31 cellular contexts compared by ENCODE assay signal in genomic region chr9:136379891-136380290, GRCh38. TPM values are rescaled to one million over a fixed set of nuclear protein-coding genes. Genes with fewer than 3 reads are reported as not detected.
A peak's percentile ranks its signal among the peaks of the same experiment; 100 is the strongest.
DNase-seq lines count a peak whose midpoint lies in the region; ATAC-seq and TF ChIP-seq lines count a peak whose summit lies in the region.
"Had no signal": no experiment of that assay in that cellular context is flagged by ENCODE, and none has a peak within 500 bp of the region (broad histone marks: within the 10 kb centered on the region; RNA-seq: fewer than 3 reads in every experiment).

No MANE protein-coding gene starts in this region.

- CTCF ChIA-PET in RWPE1 (lab: Yijun Ruan, JAX) = interaction anchor here (0.7 kb wide), 1 partner anchor 63 kb away, joined by 5 read pairs; no protein-coding TSS in a partner anchor

- H3K4me3 Mint-ChIP-seq in stimulated activated naive B cell treated with anti-CD40 and anti-IgM and Interleukin-4, amounts not matched to agents 10 μg/mL and 1 μg/mL and 100 μg/mL, for 72 hours = no peak overlapping the region
- H3K4me3 Mint-ChIP-seq: B cell; CD14-positive monocyte; CD4-positive, alpha-beta memory T cell; CD4-positive, alpha-beta T cell; CD4-positive, CD25-positive, alpha-beta regulatory T cell; CD8-positive, alpha-beta memory T cell; CD8-positive, alpha-beta T cell had no signal

- no peaks in the 10 kb centered on the region for H3K27me3 Mint-ChIP-seq in stimulated activated naive B cell treated with anti-CD40 and anti-IgM and Interleukin-4, amounts not matched to agents 10 μg/mL and 1 μg/mL and 100 μg/mL, for 72 hours
- H3K27me3 Mint-ChIP-seq: B cell; CD4-positive, alpha-beta memory T cell; CD4-positive, alpha-beta T cell; CD4-positive, CD25-positive, alpha-beta regulatory T cell; CD8-positive, alpha-beta memory T cell had no signal

- H3K27ac Mint-ChIP-seq in stimulated activated naive B cell treated with anti-CD40 and anti-IgM and Interleukin-4, amounts not matched to agents 10 μg/mL and 1 μg/mL and 100 μg/mL, for 72 hours = peak overlapping the region; percentile 3
- H3K27ac Mint-ChIP-seq: B cell; CD14-positive monocyte; CD4-positive, alpha-beta memory T cell; CD4-positive, alpha-beta T cell; CD4-positive, CD25-positive, alpha-beta regulatory T cell; CD8-positive, alpha-beta T cell had no signal

- no peaks in the 10 kb centered on the region for H3K27me3 ChIP-seq in right cardiac atrium (ENCODE audit: control insufficient read depth, insufficient read depth)
- H3K27me3 ChIP-seq: BE2C; BLaER1; BLaER1 treated with 17β-estradiol and CSF1 and Interleukin-3, amounts not matched to agents 10 nM and 100 nM had no signal

- H3K9me3 ChIP-seq in right cardiac atrium (ENCODE audit: control insufficient read depth, low read length) = no peaks in the 10 kb centered on the region
- H3K9me3 ChIP-seq: A549; BE2C; BLaER1; BLaER1 treated with 17β-estradiol and CSF1 and Interleukin-3, amounts not matched to agents 10 nM and 100 nM; Caco-2 had no signal

- H3K9me3 Mint-ChIP-seq in stimulated activated naive B cell treated with anti-CD40 and anti-IgM and Interleukin-4, amounts not matched to agents 10 μg/mL and 1 μg/mL and 100 μg/mL, for 72 hours = no peaks in the 10 kb centered on the region
- H3K9me3 Mint-ChIP-seq: CD14-positive monocyte; CD4-positive, alpha-beta memory T cell; CD4-positive, alpha-beta T cell; CD4-positive, CD25-positive, alpha-beta regulatory T cell; CD8-positive, alpha-beta memory T cell; CD8-positive, alpha-beta T cell had no signal

- H3K4me3 ChIP-seq in right cardiac atrium (ENCODE audit: low read length) = no peak overlapping the region
- H3K4me3 ChIP-seq: A549; BLaER1; BLaER1 treated with 17β-estradiol and CSF1 and Interleukin-3, amounts not matched to agents 10 nM and 100 nM had no signal

- intact Hi-C loops in right cardiac atrium (cut with DNase I) = no loop called here

- POLR2A ChIA-PET in RWPE1 (lab: Yijun Ruan, JAX; ENCODE audit: low non-redundant PET) = no interaction called here

- WGBS in right cardiac atrium = 89% methylated on average over 11 of the region's 11 CpGs

- DNase-seq in RWPE1 (ENCODE audit: low spot score) (no peak), right cardiac atrium (no peak)
- no peak for DNase-seq in stimulated activated naive B cell treated with anti-CD40 and anti-IgM and Interleukin-4, amounts not matched to agents 10 μg/mL and 1 μg/mL and 100 μg/mL, for 72 hours
- DNase-seq: 8988T; ACHN; AML-193; BE2C; C1 segment of cervical spinal cord; Caco-2; Calu3; CD4-positive, alpha-beta memory T cell; CD4-positive, alpha-beta T cell; CD4-positive, CD25-positive, alpha-beta regulatory T cell; CD8-positive, alpha-beta memory T cell; CD8-positive, alpha-beta T cell; COR-L47; DMS 273 treated with DMSO at 0.1 percent for 48 hours; DMS153; DMS53; DMS79; DMS79 treated with DMSO at 0.1 percent for 48 hours; DND-41; EL had no signal

- TF ChIP-seq CTCF in RWPE1 (conservative IDR thresholded peaks at IDR 0.05; ENCODE audit: low read depth) = no peak

- ATAC-seq in stimulated activated naive B cell treated with anti-CD40 and anti-IgM and Interleukin-4, amounts not matched to agents 10 μg/mL and 1 μg/mL and 100 μg/mL, for 72 hours (replicated peaks) = no peak
- ATAC-seq in right cardiac atrium = no peak
- no peak for ATAC-seq in GM19463 (IDR thresholded peaks at IDR 0.05; ENCODE audit: unreplicated experiment)
- ATAC-seq: A549; CD8-positive, alpha-beta T cell had no signal

- no peaks in the 10 kb centered on the region for H3K4me1 ChIP-seq in right cardiac atrium (ENCODE audit: control insufficient read depth, insufficient read depth, low read length)
- H3K4me1 ChIP-seq: A549, BE2C, Caco-2 had no signal

- H3K4me1 Mint-ChIP-seq in stimulated activated naive B cell treated with anti-CD40 and anti-IgM and Interleukin-4, amounts not matched to agents 10 μg/mL and 1 μg/mL and 100 μg/mL, for 72 hours = peaks cover 0 to 8% of the 10 kb centered on the region in 2 donors
- H3K4me1 Mint-ChIP-seq: B cell had no signal

- peak overlapping the region; percentile 2; the same call in 1 of the 2 replicates for H3K27ac ChIP-seq in RWPE1
- no peak overlapping the region for H3K27ac ChIP-seq in right cardiac atrium (ENCODE audit: low read length)
- H3K27ac ChIP-seq: 22Rv1; A549; BLaER1; BLaER1 treated with 17β-estradiol and CSF1 and Interleukin-3, amounts not matched to agents 10 nM and 100 nM; C4-2B had no signal

- H3K36me3 Mint-ChIP-seq in stimulated activated naive B cell treated with anti-CD40 and anti-IgM and Interleukin-4, amounts not matched to agents 10 μg/mL and 1 μg/mL and 100 μg/mL, for 72 hours = peaks cover 39 to 51% of the 10 kb centered on the region in 2 donors

RNA-seq across cellular contexts. Expression of gene CARD9, which starts 6.4 kb away (rescaled TPM):
- 1 to 10 TPM in 2 of 4 donors, under 1 TPM in 2; 0.76 to 2.1 (median 1.0) TPM for total RNA-seq in right cardiac atrium
- polyA plus RNA-seq in right cardiac atrium = 0.68 TPM
- polyA plus RNA-seq: CD8-positive, alpha-beta memory T cell had no signal

RNA-seq across cellular contexts. Expression of gene DNLZ, which starts 16.3 kb away (rescaled TPM):
- total RNA-seq in right cardiac atrium = 10 to 100 TPM; 15.2 to 24.9 (median 22.2) TPM
- 17.1 TPM for polyA plus RNA-seq in right cardiac atrium

RNA-seq across cellular contexts. Expression of gene SNAPC4, which starts 20.1 kb away (rescaled TPM):
- total RNA-seq in right cardiac atrium = 1 to 10 TPM; 3.2 to 4.4 (median 3.9) TPM
- 3.7 TPM for polyA plus RNA-seq in right cardiac atrium

RNA-seq across cellular contexts. Expression of gene ENTR1, which starts 30.5 kb away (rescaled TPM):
- 10 to 100 TPM; 18.2 to 22.9 (median 20.1) TPM for total RNA-seq in right cardiac atrium
- 13.6 TPM for polyA plus RNA-seq in right cardiac atrium

RNA-seq across cellular contexts. Expression of gene PMPCA, which starts 30.6 kb away (rescaled TPM):
- 10 to 100 TPM; 50.8 to 58.5 (median 56.8) TPM for total RNA-seq in right cardiac atrium
- polyA plus RNA-seq in right cardiac atrium = 63.4 TPM
